22 cellular contexts compared by ENCODE assay signal in the genomic region with DNA sequence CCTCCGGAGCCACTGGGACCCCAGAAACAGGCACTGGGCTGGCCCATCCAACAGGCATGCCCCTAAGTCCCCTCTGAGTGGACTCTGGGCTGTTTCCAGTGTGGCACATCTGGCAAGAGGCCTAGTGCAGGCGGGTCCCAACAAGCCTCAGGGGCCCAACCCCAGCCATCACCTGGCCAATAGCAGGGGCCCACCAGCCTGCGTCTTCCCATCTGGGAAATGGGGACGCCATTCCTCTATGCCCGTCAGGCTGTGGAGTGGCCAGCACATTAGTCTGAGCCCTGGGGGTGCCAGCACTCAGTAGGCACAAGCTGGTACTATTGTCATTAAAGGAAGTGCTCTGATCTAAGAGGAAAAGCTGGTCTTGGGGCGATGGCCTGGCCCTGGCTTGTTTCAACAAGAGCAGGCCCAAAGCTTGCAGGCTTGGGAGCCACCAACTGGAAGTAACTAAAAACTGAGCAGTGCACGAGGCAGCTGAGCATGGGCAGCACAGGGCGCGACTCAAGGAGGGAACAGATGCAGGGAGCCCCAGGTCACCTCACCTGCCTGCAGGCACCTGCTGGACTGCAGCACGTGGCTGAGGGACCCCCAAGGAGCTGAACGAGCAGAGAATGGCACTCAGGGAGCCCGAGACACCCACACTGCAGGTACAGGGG. TPM values are rescaled to one million over a fixed set of nuclear protein-coding genes. Genes with fewer than 3 reads are reported as not detected.
DNase-seq lines count a peak whose midpoint lies in the region; ATAC-seq, FAIRE-seq and TF ChIP-seq lines count a peak whose summit lies in the region.
"Had no signal": no experiment of that assay in that cellular context is flagged by ENCODE, and none has a peak within 500 bp of the region (broad histone marks: within the 10 kb centered on the region; RNA-seq: fewer than 3 reads in every experiment).

No MANE protein-coding gene starts in this region.

- H2BK12ac ChIP-seq in H1 (ENCODE audit: low read depth, low read length), result no peak overlapping the region

- H4K91ac ChIP-seq in H1 (replicated peaks; ENCODE audit: insufficient read length, low read length), result no peak overlapping the region

- TF ChIP-seq EP300 in HepG2 (IDR thresholded peaks at IDR 0.05; ENCODE audit: low read depth in 2 of 2, low read length in 2 of 2) (no peak), HepG2 (CRISPR knock-in tag; IDR thresholded peaks at IDR 0.05; ENCODE audit: borderline replicate concordance) (no peak), H1 (IDR thresholded peaks at IDR 0.05; ENCODE audit: borderline replicate concordance in 1 of 2, low read depth in 2 of 2, low read length in 2 of 2) (no peak)

- H3K4me1 Mint-ChIP-seq in CD8-positive, alpha-beta T cell (ENCODE audit: low read depth), result peaks cover 22% of the 10 kb centered on the region

- TF ChIP-seq POLR2A in HepG2 (IDR thresholded peaks at IDR 0.05; ENCODE audit: insufficient read depth in 1 of 2, low read depth in 2 of 2, low read length in 2 of 2), result no peak
- no peak for TF ChIP-seq POLR2A in right lobe of liver (IDR thresholded peaks at IDR 0.05)
- no peak for TF ChIP-seq POLR2A in H1 (IDR thresholded peaks at IDR 0.05; ENCODE audit: control extremely low read depth in 1 of 2, low read depth in 2 of 2, low read length in 2 of 2)

- no peaks in the 10 kb centered on the region for H3K27me3 Mint-ChIP-seq in CD8-positive, alpha-beta T cell (ENCODE audit: low read depth)
- H3K27me3 Mint-ChIP-seq: activated naive CD8-positive, alpha-beta T cell treated with anti-CD3 and anti-CD28 coated beads for 36 hours had no signal

- H3K9ac ChIP-seq in HepG2 (ENCODE audit: insufficient read depth, low read depth, low read length), result no peak overlapping the region
- no peak overlapping the region for H3K9ac ChIP-seq in H1 (replicated peaks in 1 of 4; ENCODE audit: extremely low read depth in 1 of 4, low read depth in 3 of 4, low read length in 3 of 4)
- peak overlapping the region; percentile 39 for H3K9ac ChIP-seq in mucosa of stomach (ENCODE audit: low read length)

- no peak overlapping the region for H3K4me3 ChIP-seq in HepG2 (replicated peaks in 1 of 3; ENCODE audit: insufficient read depth in 1 of 3, low read depth in 2 of 3, low read length in 3 of 3)
- no peak overlapping the region for H3K4me3 ChIP-seq in right lobe of liver
- H3K4me3 ChIP-seq in H1 (ENCODE audit: extremely low read depth in 1 of 4, insufficient read depth in 2 of 4, low read depth in 3 of 4, low read length in 4 of 4), result no peak overlapping the region
- no peak overlapping the region for H3K4me3 ChIP-seq in mucosa of stomach (ENCODE audit: low read length)
- H3K4me3 ChIP-seq in BE2C (ENCODE audit: low read depth, low read length), result no peak overlapping the region
- no peak overlapping the region for H3K4me3 ChIP-seq in CD8-positive, alpha-beta T cell (ENCODE audit: low read depth, low read length)
- H3K4me3 ChIP-seq: gastrocnemius medialis had no signal

- no peaks in the 10 kb centered on the region for H3K36me3 Mint-ChIP-seq in CD8-positive, alpha-beta T cell
- H3K36me3 Mint-ChIP-seq: CD4-positive, CD25-positive, alpha-beta regulatory T cell had no signal

- H4K20me1 ChIP-seq in HepG2 (ENCODE audit: insufficient read depth, low read length), result no peaks in the 10 kb centered on the region
- H4K20me1 ChIP-seq in H1 (replicated peaks in 1 of 2; ENCODE audit: control insufficient read depth in 1 of 2, insufficient read depth in 2 of 2, low read length in 2 of 2), result no peaks in the 10 kb centered on the region

- no peak overlapping the region for H2AK5ac ChIP-seq in H1 (ENCODE audit: low read depth, low read length)

- no peak overlapping the region for H3K23ac ChIP-seq in H1 (ENCODE audit: insufficient read length)

- in situ Hi-C loops in HepG2 (cut with HindIII; ENCODE audit: extremely low pct_ligation_motif_present, low pct_unique_long_range_greater_than_20kb), result no loop called here

- BruUV-seq in HepG2 (replicated peaks; lab: Mats Ljungman, UMichigan), result no TSS peak

- H3K27me3 ChIP-seq in HepG2 (ENCODE audit: control insufficient read depth in 1 of 2, insufficient read depth in 2 of 2, low read length in 2 of 2) (peaks cover 0 to 1% of the 10 kb centered on the region in 2 experiments; a peak in 1 of 5 replicates), right lobe of liver (no peaks in the 10 kb centered on the region), H1 (replicated peaks in 1 of 4; ENCODE audit: control insufficient read depth in 3 of 4, extremely low read depth in 1 of 4, insufficient read depth in 3 of 4, low read length in 3 of 4) (no peaks in the 10 kb centered on the region), mucosa of stomach (ENCODE audit: control insufficient read depth, insufficient read depth, low read length) (no peaks in the 10 kb centered on the region), BE2C (no peaks in the 10 kb centered on the region)
- H3K27me3 ChIP-seq in CD8-positive, alpha-beta T cell (ENCODE audit: insufficient read depth, low read length), result no peaks in the 10 kb centered on the region

- WGBS in HepG2 (ENCODE audit: low lambda C conversion rate), result 52% methylated on average over 4 of the region's 12 CpGs
- WGBS in right lobe of liver (ENCODE audit: insufficient coverage, low coverage, low lambda C conversion rate, missing lambda C conversion rate), result 72% methylated on average over 5 of the region's 12 CpGs
- WGBS in H1 (ENCODE audit: extremely low coverage in 1 of 2, insufficient coverage in 1 of 2, insufficient read length in 1 of 2, insufficient replicate concordance in 2 of 2, low coverage in 1 of 2, low lambda C conversion rate in 2 of 2, missing lambda C conversion rate in 1 of 2), 2 experiments, result 83% methylated on average over 12 of the region's 12 CpGs; no CpG with 5 or more reads in 1 of the 2 experiments

- no peak overlapping the region for H3K14ac ChIP-seq in H1 (ENCODE audit: insufficient read length)

- intact Hi-C loops in HepG2 (cut with micrococcal nuclease; ENCODE audit: unreplicated experiment) (no loop called here), right lobe of liver (cut with DNase I) (no loop called here)
- intact Hi-C loops in CD8-positive, alpha-beta T cell (cut with DNase I, micrococcal nuclease), result no loop called here

- no peak overlapping the region for H3K27ac Mint-ChIP-seq in CD8-positive, alpha-beta T cell
- H3K27ac Mint-ChIP-seq: activated naive CD8-positive, alpha-beta T cell treated with anti-CD3 and anti-CD28 coated beads for 36 hours; activated T-cell treated with anti-CD3 and anti-CD28 coated beads, Interleukin-2, amount 50 U/mL, for 72 hours had no signal

- no peak overlapping the region for H2BK15ac ChIP-seq in H1 (ENCODE audit: low read length)

- H2AFZ ChIP-seq in HepG2 (ENCODE audit: low read length), result no peak overlapping the region
- no peak overlapping the region for H2AFZ ChIP-seq in H1 (ENCODE audit: low read length)

- no peak overlapping the region for H2BK5ac ChIP-seq in H1 (ENCODE audit: low read depth, low read length)

- H3K18ac ChIP-seq in H1 (ENCODE audit: extremely low read depth, low read length), result no peak overlapping the region

- no peak overlapping the region for H4K5ac ChIP-seq in H1 (ENCODE audit: insufficient read length, low read depth, low read length)

- CTCF ChIA-PET in HepG2 (lab: Yijun Ruan, JAX; ENCODE audit: low intra/inter-chr PET ratio, low total read pairs), result no interaction called here
- CTCF ChIA-PET in H1 (lab: Charles Lee; ENCODE audit: partially characterized antibody), result interaction anchor here (1.1 to 19.5 kb wide), 7 partner anchors 11 to 204 kb away, joined by 3 to 307 read pairs (median 4); no protein-coding TSS in a partner anchor
- CTCF ChIA-PET in CD8-positive, alpha-beta T cell (lab: Charles Lee), result interaction anchor here (0.7 to 1.7 kb wide), 5 partner anchors 11 to 169 kb away, joined by 3 to 6 read pairs (median 4); no protein-coding TSS in a partner anchor

- TF ChIP-seq RAD21 in HepG2 (CRISPR knock-in tag; IDR thresholded peaks at IDR 0.05) (no peak), H1 (IDR thresholded peaks at IDR 0.05 in 1 of 2, conservative IDR thresholded peaks at IDR 0.05 in 1 of 2; ENCODE audit: low read depth in 2 of 2, low read length in 2 of 2) (no peak)

- H3K4ac ChIP-seq in H1 (replicated peaks; ENCODE audit: insufficient read length, low read depth, low read length), result no peak overlapping the region

- H2BK120ac ChIP-seq in H1 (replicated peaks; ENCODE audit: low read depth, low read length), result no peak overlapping the region

- peak overlapping the region; percentile 60; the same call in 1 of the 2 replicates for H4K8ac ChIP-seq in H1 (ENCODE audit: extremely low read depth, insufficient read depth, low read length)

- no peak for ATAC-seq in HepG2
- ATAC-seq in right lobe of liver, result no peak
- ATAC-seq in HG03442 (IDR thresholded peaks at IDR 0.05; ENCODE audit: unreplicated experiment), result no peak
- no peak for ATAC-seq in CD8-positive, alpha-beta T cell
- ATAC-seq: activated T-cell treated with anti-CD3 and anti-CD28 coated beads, Interleukin-2, amount 50 U/mL, for 72 hours; gastrocnemius medialis had no signal

- H3K56ac ChIP-seq in H1 (replicated peaks; ENCODE audit: insufficient read length, low read depth, low read length), result no peak overlapping the region

- no peak for FAIRE-seq in HepG2 (lab: Jason Lieb, UNC)
- no peak for FAIRE-seq in H1 (lab: Jason Lieb, UNC)

- no peaks in the 10 kb centered on the region for H3K23me2 ChIP-seq in H1 (ENCODE audit: low read depth, low read length)

- no peak overlapping the region for H3K4me3 Mint-ChIP-seq in CD8-positive, alpha-beta T cell
- H3K4me3 Mint-ChIP-seq: activated naive CD8-positive, alpha-beta T cell treated with anti-CD3 and anti-CD28 coated beads for 36 hours; activated T-cell treated with anti-CD3 and anti-CD28 coated beads, Interleukin-2, amount 50 U/mL, for 72 hours; brain had no signal

- H3K4me2 ChIP-seq in HepG2 (ENCODE audit: low read depth, low read length), result no peak overlapping the region
- no peak overlapping the region for H3K4me2 ChIP-seq in H1 (ENCODE audit: insufficient read depth in 1 of 2, low read depth in 2 of 2, low read length in 2 of 2)

- no peak overlapping the region for H3K27ac ChIP-seq in HepG2 (ENCODE audit: extremely low read length, insufficient read depth, low read length)
- H3K27ac ChIP-seq in right lobe of liver, result no peak overlapping the region
- no peak overlapping the region for H3K27ac ChIP-seq in H1 (ENCODE audit: low read depth, low read length)
- H3K27ac ChIP-seq in CD8-positive, alpha-beta T cell (ENCODE audit: low read depth, low read length), result no peak overlapping the region
- H3K27ac ChIP-seq: gastrocnemius medialis had no signal

- no peak for DNase-seq in HepG2 (ENCODE audit: low spot score)
- DNase-seq in right lobe of liver, result no peak
- no peak for DNase-seq in H1 (ENCODE audit: low read depth in 1 of 2, low spot score in 2 of 2)
- no peak for DNase-seq in NOMO-1 treated with dmso at 0.1 percent for 144 hours (lab: John Stamatoyannopoulos, UW; ENCODE audit: unreplicated experiment)
- no peak for DNase-seq in BE2C
- DNase-seq in CD8-positive, alpha-beta T cell, result no peak
- DNase-seq: activated CD4-positive, CD25-positive, alpha-beta regulatory T cell; activated CD8-positive, alpha-beta memory T cell treated with anti-CD3 and anti-CD28 coated beads for 24 hours; activated naive CD8-positive, alpha-beta T cell treated with anti-CD3 and anti-CD28 coated beads for 36 hours; activated T-cell treated with anti-CD3 and anti-CD28 coated beads, Interleukin-2, amount 50 U/mL, for 72 hours; CD4-positive, CD25-positive, alpha-beta regulatory T cell; DMS53; gastrocnemius medialis; HCEC 1CT; KG1; NCI-H187 treated with DMSO at 0.1 percent for 48 hours; NCI-H510A treated with DMSO at 0.1 percent for 48 hours; stimulated activated CD4-positive, alpha-beta T cell treated with anti-CD3 and anti-CD28 coated beads, Interleukin-4, amount 100 ng/mL, for 4 hours; T-helper 2 cell had no signal

- H3K9me3 ChIP-seq in HepG2 (ENCODE audit: low read length) (peaks cover 10% of the 10 kb centered on the region), right lobe of liver (no peaks in the 10 kb centered on the region), H1 (ENCODE audit: insufficient read depth in 2 of 2, low read depth in 1 of 2, low read length in 1 of 2) (no peaks in the 10 kb centered on the region), mucosa of stomach (ENCODE audit: control insufficient read depth, low read length) (no peaks in the 10 kb centered on the region), BE2C (peaks cover 6% of the 10 kb centered on the region; the same call in 1 of the 2 replicates)
- H3K9me3 ChIP-seq in CD8-positive, alpha-beta T cell (ENCODE audit: low read length), result no peaks in the 10 kb centered on the region

- H3K4me1 ChIP-seq in HepG2 (ENCODE audit: insufficient read depth, low read length) (peaks cover 30% of the 10 kb centered on the region), right lobe of liver (no peaks in the 10 kb centered on the region), H1 (replicated peaks in 1 of 4; ENCODE audit: control insufficient read depth in 3 of 4, insufficient read depth in 4 of 4, low read length in 3 of 4) (peaks cover 0 to 8% (median 3%) of the 10 kb centered on the region in 4 experiments; a peak in 4 of 7 replicates), mucosa of stomach (ENCODE audit: control insufficient read depth, insufficient read depth, low read length) (peaks cover 82% of the 10 kb centered on the region), BE2C (peaks cover 2% of the 10 kb centered on the region; the same call in 1 of the 2 replicates)
- H3K4me1 ChIP-seq in CD8-positive, alpha-beta T cell (ENCODE audit: insufficient read depth, low read length), result peaks cover 24% of the 10 kb centered on the region
- H3K4me1 ChIP-seq: gastrocnemius medialis had no signal

- no peaks in the 10 kb centered on the region for H3K79me1 ChIP-seq in H1 (ENCODE audit: low read depth, low read length)

- no peaks in the 10 kb centered on the region for H3K79me2 ChIP-seq in HepG2 (ENCODE audit: insufficient read depth, low read length)
- H3K79me2 ChIP-seq in H1 (ENCODE audit: control insufficient read depth in 1 of 2, insufficient read depth in 2 of 2, low read length in 2 of 2), result no peaks in the 10 kb centered on the region; a peak in 1 of 4 replicates

- H3K36me3 ChIP-seq in HepG2 (replicated peaks in 1 of 2; ENCODE audit: control insufficient read depth in 1 of 2, insufficient read depth in 2 of 2, low read length in 2 of 2), result no peaks in the 10 kb centered on the region
- no peaks in the 10 kb centered on the region for H3K36me3 ChIP-seq in right lobe of liver
- H3K36me3 ChIP-seq in H1 (ENCODE audit: control insufficient read depth in 2 of 4, insufficient read depth in 4 of 4, low read length in 3 of 4), result no peaks in the 10 kb centered on the region; a peak in 1 of 8 replicates
- H3K36me3 ChIP-seq in mucosa of stomach (ENCODE audit: control insufficient read depth, insufficient read depth, low read length), result no peaks in the 10 kb centered on the region
- H3K36me3 ChIP-seq in BE2C, result no peaks in the 10 kb centered on the region
- H3K36me3 ChIP-seq in CD8-positive, alpha-beta T cell (ENCODE audit: insufficient read depth, low read length), result no peaks in the 10 kb centered on the region
- H3K36me3 ChIP-seq: gastrocnemius medialis had no signal

- H3K9me3 Mint-ChIP-seq in CD8-positive, alpha-beta T cell, result peaks cover 5% of the 10 kb centered on the region

- no peak overlapping the region for H2BK20ac ChIP-seq in H1 (ENCODE audit: low read length)

- peak; percentile 13; the same call in 1 of the 2 replicates for TF ChIP-seq CTCF in HepG2 (CRISPR knock-in tag; IDR thresholded peaks at IDR 0.05)
- TF ChIP-seq CTCF in right lobe of liver (IDR thresholded peaks at IDR 0.05), result no peak
- TF ChIP-seq CTCF in H1 (IDR thresholded peaks at IDR 0.05; ENCODE audit: control extremely low read depth in 1 of 3, insufficient read depth in 1 of 3, low read depth in 1 of 3, low read length in 3 of 3), result no peak
- TF ChIP-seq CTCF in BE2C (IDR thresholded peaks at IDR 0.05; ENCODE audit: low read depth, low read length), result no peak
- TF ChIP-seq CTCF in CD8-positive, alpha-beta T cell (IDR thresholded peaks at IDR 0.05), result no peak

- POLR2A ChIA-PET in HepG2 (lab: Yijun Ruan, JAX), result no interaction called here
- POLR2A ChIA-PET in H1 (lab: Charles Lee; ENCODE audit: partially characterized antibody), result no interaction called here
- POLR2A ChIA-PET in CD8-positive, alpha-beta T cell (lab: Charles Lee), result interaction anchor here (0.7 kb wide), 1 partner anchor 9 kb away, joined by 3 read pairs; no protein-coding TSS in a partner anchor

RNA-seq across cellular contexts. Expression of gene DEGS2, which starts 8.4 kb away (rescaled TPM):
- total RNA-seq in HepG2 (2016; rRNA removed; fragmentation: Illumina TruSeq; extraction: Trizol), result 0.09 TPM in 1 of 2 replicates, not detected in the other
- 0.18 and 0.30 TPM in 2 replicates for total RNA-seq in HepG2 (2016; cell fraction: cytosol; rRNA removed; fragmentation: Illumina TruSeq; extraction: Trizol; ENCODE audit: low read depth)
- 0.04 TPM in 2 replicates for total RNA-seq in HepG2 (2016; cell fraction: insoluble cytoplasmic fraction; rRNA removed; fragmentation: Illumina TruSeq; extraction: Trizol)
- total RNA-seq in HepG2 (2016; cell fraction: membrane; rRNA removed; fragmentation: Illumina TruSeq; extraction: Trizol), result 0.07 and 0.19 TPM in 2 replicates
- total RNA-seq in HepG2 (2016; cell fraction: nucleus; rRNA removed; fragmentation: Illumina TruSeq; extraction: Trizol), result 0.12 and 0.28 TPM in 2 replicates
- polyA plus RNA-seq in HepG2 (2011; rRNA removed), result 0.09 and 0.14 TPM in 2 replicates
- polyA plus RNA-seq in HepG2 (2011; cell fraction: cytosol; rRNA removed), result 0.15 and 0.30 TPM in 2 replicates
- 1.6 and 2.0 TPM in 2 replicates for polyA plus RNA-seq in HepG2 (2011; cell fraction: nucleus; rRNA removed)
- polyA plus RNA-seq in HepG2 (2012), result 0.25 and 0.91 TPM in 2 replicates
- not detected in 2 replicates for polyA plus RNA-seq in HepG2 (2016; cell fraction: cytosol; fragmentation: Illumina TruSeq; extraction: Trizol; ENCODE audit: low read depth)
- 0.07 TPM in 1 of 2 replicates, not detected in the other for polyA plus RNA-seq in HepG2 (2016; cell fraction: insoluble cytoplasmic fraction; fragmentation: Illumina TruSeq; extraction: Trizol; ENCODE audit: low read depth)
- polyA plus RNA-seq in HepG2 (2016; cell fraction: membrane; fragmentation: Illumina TruSeq; extraction: Trizol; ENCODE audit: low read depth), result not detected in 2 replicates
- polyA plus RNA-seq in HepG2 (2016; cell fraction: nucleus; fragmentation: Illumina TruSeq; extraction: Trizol; ENCODE audit: insufficient read depth, low read depth), result 0.22 TPM in 1 of 2 replicates, not detected in the other
- polyA minus RNA-seq in HepG2 (2011; rRNA and poly(A)+ RNA removed; ENCODE audit: low replicate concordance), result 0.30 and 1.6 TPM in 2 replicates
- polyA minus RNA-seq in HepG2 (2011; cell fraction: cytosol; rRNA and poly(A)+ RNA removed), result 0.26 and 0.30 TPM in 2 replicates
- polyA minus RNA-seq in HepG2 (2011; cell fraction: nucleus; rRNA and poly(A)+ RNA removed), result 0.37 and 0.90 TPM in 2 replicates
- under 1 TPM; 0.09 to 0.55 (median 0.22) TPM for total RNA-seq in right lobe of liver
- total RNA-seq in H1 (2021; fragmentation: NEBNext Ultra II Directional; extraction: Animal tissue kit (Norgen Biotek cat#: 25700)), result 0.61 and 0.94 TPM in 2 replicates
- 0.60 and 0.82 TPM in 2 replicates for polyA plus RNA-seq in H1 (2011; rRNA removed)
- polyA plus RNA-seq in H1 (2011; cell fraction: cytosol; rRNA removed), result 0.37 TPM
- 1.0 TPM for polyA plus RNA-seq in H1 (2011; cell fraction: nucleus; rRNA removed)
- polyA plus RNA-seq in H1 (2012, experiment 1 of 2), result 0.39 to 1.5 TPM (median 0.71 TPM) in 4 replicates
- 1.3 TPM for polyA plus RNA-seq in H1 (2012, experiment 2 of 2)
- polyA plus RNA-seq in H1 (2013, experiment 1 of 2), result 0.61 TPM
- 0.55 TPM for polyA plus RNA-seq in H1 (2013, experiment 2 of 2)
- 0.07 and 0.19 TPM in 2 replicates for polyA minus RNA-seq in H1 (2011; rRNA and poly(A)+ RNA removed)
- not detected for polyA minus RNA-seq in H1 (2011; cell fraction: cytosol; rRNA and poly(A)+ RNA removed)
- 1.5 TPM for polyA minus RNA-seq in H1 (2011; cell fraction: nucleus; rRNA and poly(A)+ RNA removed)
- 0.32 TPM for polyA plus RNA-seq in BE2C (2012; ENCODE audit: insufficient read depth, insufficient read length, low read depth)
- total RNA-seq in CD8-positive, alpha-beta T cell, result under 1 TPM; 0.22 to 0.60 TPM
- total RNA-seq: CD4-positive, CD25-positive, alpha-beta regulatory T cell had no signal

Comparison
In these comparisons a context has a peak if more than half of its experiments do, and no peak if none do; other contexts are left out.
1. Of the 41 proteins assayed by ChIP-seq in both HepG2 and H1: peak only in HepG2: CTCF; only in H1: none; in both: none; in neither: 40.